Comparison of ENCODE assay signal across 13 cellular contexts in the genomic region with DNA sequence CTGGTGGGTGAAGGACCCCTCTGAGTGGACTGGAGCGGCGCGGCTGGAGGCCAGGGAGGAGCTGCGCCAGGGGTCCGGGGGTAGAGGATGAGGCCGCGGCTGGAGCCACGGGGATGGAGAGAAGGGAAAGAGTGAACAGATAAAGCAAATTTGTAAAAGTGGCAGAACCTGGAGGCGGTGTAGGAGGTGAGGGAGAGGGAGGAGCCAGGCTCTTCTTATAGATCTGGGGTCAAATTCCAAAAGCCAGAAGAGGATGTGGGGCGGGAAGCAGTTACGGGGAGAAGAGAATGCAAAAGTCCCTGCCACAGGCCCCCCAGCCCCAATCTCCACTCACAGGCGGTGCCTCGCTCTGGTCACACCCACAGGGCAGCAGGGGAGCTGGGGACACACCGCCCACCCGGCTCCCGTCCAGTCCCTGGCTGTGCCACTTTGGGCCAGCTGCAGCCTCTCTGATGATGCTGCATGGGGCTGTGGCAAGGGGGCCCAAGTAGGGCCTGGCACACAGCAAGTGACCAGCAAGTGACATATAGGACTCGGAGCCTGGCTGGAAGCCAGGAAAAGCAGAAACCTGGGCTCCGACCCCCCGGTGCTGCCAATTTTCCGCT. TPM values are rescaled to one million over a fixed set of nuclear protein-coding genes. Genes with fewer than 3 reads are reported as not detected.
DNase-seq lines count a peak whose midpoint lies in the region; ATAC-seq and TF ChIP-seq lines count a peak whose summit lies in the region.
"Had no signal": no experiment of that assay in that cellular context is flagged by ENCODE, and none has a peak within 500 bp of the region (broad histone marks: within the 10 kb centered on the region; RNA-seq: fewer than 3 reads in every experiment).

No MANE protein-coding gene starts in this region.

- peak; percentile 4 for DNase-seq in activated CD4-positive, alpha-beta memory T cell treated with anti-CD3 and anti-CD28 coated beads for 36 hours
- DNase-seq in activated CD4-positive, alpha-beta memory T cell treated with anti-CD3 and anti-CD28 coated beads, Interleukin-2, amount 10 ng/mL, durations not matched to agents 7 days and 5 days = no peak
- DNase-seq in OCI-LY7 (ENCODE audit: low spot score) (no peak), fibroblast of pulmonary artery (ENCODE audit: low read depth) (no peak), psoas muscle (peak in 1 of 2 donors; percentile 37), T-helper 9 cell (no peak), RWPE1 (ENCODE audit: low spot score) (no peak)
- no peak for DNase-seq in stimulated activated CD4-positive, alpha-beta T cell treated with anti-CD3 and anti-CD28 coated beads, Interleukin-4, amount 100 ng/mL, for 1 hour
- DNase-seq: NCI-H446 treated with DMSO at 0.1 percent for 48 hours had no signal

- WGBS in psoas muscle, 3 donors = 10 to 17% (median 11%) methylated on average over 19 to 20 of the region's 20 CpGs

- BruUV-seq in OCI-LY7 (replicated peaks; lab: Mats Ljungman, UMichigan) = no TSS peak

- peaks cover 54% of the 10 kb centered on the region for H3K27me3 Mint-ChIP-seq in activated CD4-positive, alpha-beta memory T cell treated with anti-CD3 and anti-CD28 coated beads for 36 hours
- peaks cover 35% of the 10 kb centered on the region for H3K27me3 Mint-ChIP-seq in activated CD4-positive, alpha-beta memory T cell treated with anti-CD3 and anti-CD28 coated beads, Interleukin-2, amount 10 ng/mL, durations not matched to agents 7 days and 5 days

- H3K36me3 Mint-ChIP-seq in activated CD4-positive, alpha-beta memory T cell treated with anti-CD3 and anti-CD28 coated beads for 36 hours = no peaks in the 10 kb centered on the region
- H3K36me3 Mint-ChIP-seq in activated CD4-positive, alpha-beta memory T cell treated with anti-CD3 and anti-CD28 coated beads, Interleukin-2, amount 10 ng/mL, durations not matched to agents 7 days and 5 days (ENCODE audit: low read depth) = no peaks in the 10 kb centered on the region
- H3K36me3 Mint-ChIP-seq: activated naive CD4-positive, alpha-beta T cell treated with anti-CD3 and anti-CD28 coated beads, Interleukin-2, amount 50 U/mL, for 72 hours; natural killer cell had no signal

- TF ChIP-seq CTCF in OCI-LY7 (conservative IDR thresholded peaks at IDR 0.05; ENCODE audit: low read length) = no peak
- TF ChIP-seq CTCF in fibroblast of pulmonary artery (IDR thresholded peaks at IDR 0.05; ENCODE audit: low read length, missing control alignments) = no peak
- no peak for TF ChIP-seq CTCF in psoas muscle (IDR thresholded peaks at IDR 0.05)
- no peak for TF ChIP-seq CTCF in RWPE1 (conservative IDR thresholded peaks at IDR 0.05; ENCODE audit: low read depth)

- peak overlapping the region; percentile 69 for H3K4me3 ChIP-seq in OCI-LY7 (ENCODE audit: low read depth, low read length, poor library complexity, severe bottlenecking)
- peak overlapping the region; percentile 61 for H3K4me3 ChIP-seq in fibroblast of pulmonary artery (replicated peaks; ENCODE audit: low read depth, low read length)
- peak overlapping the region; percentile 58 for H3K4me3 ChIP-seq in psoas muscle

- no peaks in the 10 kb centered on the region for H3K79me2 ChIP-seq in OCI-LY7 (ENCODE audit: insufficient read depth, low read depth, low read length)

- H3K4me3 Mint-ChIP-seq in activated CD4-positive, alpha-beta memory T cell treated with anti-CD3 and anti-CD28 coated beads for 36 hours = no peak overlapping the region
- no peak overlapping the region for H3K4me3 Mint-ChIP-seq in activated CD4-positive, alpha-beta memory T cell treated with anti-CD3 and anti-CD28 coated beads, Interleukin-2, amount 10 ng/mL, durations not matched to agents 7 days and 5 days

- H3K4me1 ChIP-seq in OCI-LY7 (ENCODE audit: insufficient read depth, low read length, poor library complexity, severe bottlenecking) = no peaks in the 10 kb centered on the region
- H3K4me1 ChIP-seq in psoas muscle = peaks cover 4% of the 10 kb centered on the region

- no peaks in the 10 kb centered on the region for H3K9me3 ChIP-seq in OCI-LY7 (ENCODE audit: low read length)
- no peaks in the 10 kb centered on the region for H3K9me3 ChIP-seq in psoas muscle

- H4K20me1 ChIP-seq in OCI-LY7 (ENCODE audit: insufficient read depth, low read length) = no peaks in the 10 kb centered on the region

- CTCF ChIA-PET in activated CD4-positive, alpha-beta memory T cell treated with anti-CD3 and anti-CD28 coated beads for 36 hours (lab: Charles Lee) = interaction anchor here (0.5 to 7.9 kb wide), 30 partner anchors 8 to 365 kb away, joined by 3 to 77 read pairs (median 4); partner anchors contain the start of genes JOSD2 and NR1H2
- CTCF ChIA-PET in activated CD4-positive, alpha-beta memory T cell treated with anti-CD3 and anti-CD28 coated beads, Interleukin-2, amount 10 ng/mL, durations not matched to agents 7 days and 5 days (lab: Charles Lee) = interaction anchor here (0.5 to 3.7 kb wide), 14 partner anchors 12 to 256 kb away, joined by 3 to 26 read pairs (median 4); no protein-coding TSS in a partner anchor
- CTCF ChIA-PET in OCI-LY7 (lab: Charles Lee; ENCODE audit: unreplicated experiment) = no interaction called here
- CTCF ChIA-PET in RWPE1 (lab: Yijun Ruan, JAX) = interaction anchor here (0.6 to 1.8 kb wide), 12 partner anchors 9 to 1725 kb away, joined by 3 to 23 read pairs (median 4); no protein-coding TSS in a partner anchor

- no peak overlapping the region for H3K27ac ChIP-seq in OCI-LY7 (ENCODE audit: low read depth, low read length, poor library complexity, severe bottlenecking)
- H3K27ac ChIP-seq in psoas muscle = no peak overlapping the region
- H3K27ac ChIP-seq in RWPE1 = no peak overlapping the region

- H3K36me3 ChIP-seq in OCI-LY7 (ENCODE audit: insufficient read depth, low read length) (no peaks in the 10 kb centered on the region), psoas muscle (ENCODE audit: insufficient read depth in 1 of 2, low read depth in 1 of 2) (no peaks in the 10 kb centered on the region)

- POLR2A ChIA-PET in activated CD4-positive, alpha-beta memory T cell treated with anti-CD3 and anti-CD28 coated beads for 36 hours (lab: Charles Lee) = no interaction called here
- POLR2A ChIA-PET in activated CD4-positive, alpha-beta memory T cell treated with anti-CD3 and anti-CD28 coated beads, Interleukin-2, amount 10 ng/mL, durations not matched to agents 7 days and 5 days (lab: Charles Lee) = interaction anchor here (1.7 kb wide), 1 partner anchor 200 kb away, joined by 8 read pairs; no protein-coding TSS in a partner anchor
- POLR2A ChIA-PET in OCI-LY7 (lab: Charles Lee) (no interaction called here), RWPE1 (lab: Yijun Ruan, JAX; ENCODE audit: low non-redundant PET) (interaction anchor here (0.5 kb wide), 1 partner anchor 19 kb away, joined by 3 read pairs; no protein-coding TSS in a partner anchor)

- no peak for ATAC-seq in psoas muscle

- H3K27ac Mint-ChIP-seq in activated CD4-positive, alpha-beta memory T cell treated with anti-CD3 and anti-CD28 coated beads for 36 hours = no peak overlapping the region
- H3K27ac Mint-ChIP-seq in activated CD4-positive, alpha-beta memory T cell treated with anti-CD3 and anti-CD28 coated beads, Interleukin-2, amount 10 ng/mL, durations not matched to agents 7 days and 5 days = no peak overlapping the region

- H2AFZ ChIP-seq in OCI-LY7 (ENCODE audit: low read length) = no peak overlapping the region

- intact Hi-C loops in activated CD4-positive, alpha-beta memory T cell treated with anti-CD3 and anti-CD28 coated beads for 36 hours (cut with micrococcal nuclease) = loop anchor here (5.0 kb wide), 1 partner anchor 200 kb away; no protein-coding TSS in a partner anchor
- intact Hi-C loops in OCI-LY7 (cut with micrococcal nuclease; ENCODE audit: unreplicated experiment) = loop anchor here (2.0 kb wide), 1 partner anchor 200 kb away; no protein-coding TSS in a partner anchor
- intact Hi-C loops in psoas muscle (cut with DNase I) = loop anchor here (5.0 to 10.0 kb wide), 2 partner anchors 190 to 192 kb away; partner anchors contain the start of gene NAPSA (in 2 of the 2)

- no peaks in the 10 kb centered on the region for H3K9me3 Mint-ChIP-seq in activated CD4-positive, alpha-beta memory T cell treated with anti-CD3 and anti-CD28 coated beads for 36 hours
- H3K9me3 Mint-ChIP-seq in activated CD4-positive, alpha-beta memory T cell treated with anti-CD3 and anti-CD28 coated beads, Interleukin-2, amount 10 ng/mL, durations not matched to agents 7 days and 5 days = no peaks in the 10 kb centered on the region
- H3K9me3 Mint-ChIP-seq: activated naive CD4-positive, alpha-beta T cell treated with anti-CD3 and anti-CD28 coated beads, Interleukin-2, amount 50 U/mL, for 72 hours; natural killer cell had no signal

- H3K9me2 ChIP-seq in OCI-LY7 (ENCODE audit: insufficient read depth, low read length) = no peaks in the 10 kb centered on the region

- H3K4me2 ChIP-seq in OCI-LY7 (ENCODE audit: low read length) = peak overlapping the region; percentile 88

- H3K4me1 Mint-ChIP-seq in activated CD4-positive, alpha-beta memory T cell treated with anti-CD3 and anti-CD28 coated beads for 36 hours (ENCODE audit: low read depth) = peaks cover 8% of the 10 kb centered on the region
- H3K4me1 Mint-ChIP-seq in activated CD4-positive, alpha-beta memory T cell treated with anti-CD3 and anti-CD28 coated beads, Interleukin-2, amount 10 ng/mL, durations not matched to agents 7 days and 5 days = peaks cover 10% of the 10 kb centered on the region

- H3K27me3 ChIP-seq in psoas muscle (ENCODE audit: insufficient read depth in 3 of 3, low read length in 2 of 3) = peaks cover 0 to 71% (median 15%) of the 10 kb centered on the region in 3 donors

RNA-seq across cellular contexts. Expression of gene LRRC4B, which starts 11.1 kb away (rescaled TPM):
- total RNA-seq in activated CD4-positive, alpha-beta memory T cell treated with anti-CD3 and anti-CD28 coated beads for 36 hours = not detected
- total RNA-seq in activated CD4-positive, alpha-beta memory T cell treated with anti-CD3 and anti-CD28 coated beads, Interleukin-2, amount 10 ng/mL, durations not matched to agents 7 days and 5 days = not detected
- total RNA-seq in OCI-LY7 (2014; rRNA removed; shearing (Covaris generic)) = not detected in 2 replicates
- total RNA-seq in OCI-LY7 (2022) (0.29 TPM in 1 of 2 replicates, not detected in the other), psoas muscle (1 to 10 TPM in 1 of 4 donors, under 1 TPM in 3; 0.19 to 1.0 (median 0.31) TPM)
- polyA plus RNA-seq in psoas muscle = under 1 TPM; 0.04 to 0.47 (median 0.32) TPM
- total RNA-seq: activated CD8-positive, alpha-beta memory T cell treated with anti-CD3 and anti-CD28 coated beads for 36 hours; activated naive CD4-positive, alpha-beta T cell treated with anti-CD3 and anti-CD28 coated beads, Interleukin-2, amount 50 U/mL, for 72 hours; natural killer cell had no signal

RNA-seq across cellular contexts. Expression of gene ASPDH, which starts 43.4 kb away (rescaled TPM):
- not detected for total RNA-seq in activated CD4-positive, alpha-beta memory T cell treated with anti-CD3 and anti-CD28 coated beads for 36 hours
- total RNA-seq in activated CD4-positive, alpha-beta memory T cell treated with anti-CD3 and anti-CD28 coated beads, Interleukin-2, amount 10 ng/mL, durations not matched to agents 7 days and 5 days = not detected
- not detected in 2 replicates for total RNA-seq in OCI-LY7 (2014; rRNA removed; shearing (Covaris generic))
- total RNA-seq in OCI-LY7 (2022) (not detected in 2 replicates), psoas muscle (not detected)
- polyA plus RNA-seq in psoas muscle = not detected
- total RNA-seq: activated CD8-positive, alpha-beta memory T cell treated with anti-CD3 and anti-CD28 coated beads for 36 hours; activated naive CD4-positive, alpha-beta T cell treated with anti-CD3 and anti-CD28 coated beads, Interleukin-2, amount 50 U/mL, for 72 hours; natural killer cell; ureter had no signal

RNA-seq across cellular contexts. Expression of gene JOSD2, which starts 46.1 kb away (rescaled TPM):
- 10 to 100 TPM; 29.5 to 36.2 TPM for total RNA-seq in activated CD4-positive, alpha-beta memory T cell treated with anti-CD3 and anti-CD28 coated beads for 36 hours
- 10 to 100 TPM; 44.7 to 51.4 TPM for total RNA-seq in activated CD4-positive, alpha-beta memory T cell treated with anti-CD3 and anti-CD28 coated beads, Interleukin-2, amount 10 ng/mL, durations not matched to agents 7 days and 5 days
- 10.6 and 13.0 TPM in 2 replicates for total RNA-seq in OCI-LY7 (2014; rRNA removed; shearing (Covaris generic))
- 15.9 and 17.8 TPM in 2 replicates for total RNA-seq in OCI-LY7 (2022)
- 10 to 100 TPM; 28.5 to 41.0 (median 37.4) TPM for total RNA-seq in psoas muscle
- polyA plus RNA-seq in psoas muscle = 10 to 100 TPM; 51.9 to 87.2 (median 86.2) TPM

Comparison
In these comparisons a context has a peak if more than half of its experiments do, and no peak if none do; other contexts are left out.
1. POLR2A ChIA-PET loops: an anchor here in activated CD4-positive, alpha-beta memory T cell treated with anti-CD3 and anti-CD28 coated beads, Interleukin-2, amount 10 ng/mL, durations not matched to agents 7 days and 5 days (1.7 kb wide) and RWPE1 (0.5 kb wide); none called in activated CD4-positive, alpha-beta memory T cell treated with anti-CD3 and anti-CD28 coated beads for 36 hours and OCI-LY7.